12 cellular contexts compared by ENCODE assay signal in the genomic region with DNA sequence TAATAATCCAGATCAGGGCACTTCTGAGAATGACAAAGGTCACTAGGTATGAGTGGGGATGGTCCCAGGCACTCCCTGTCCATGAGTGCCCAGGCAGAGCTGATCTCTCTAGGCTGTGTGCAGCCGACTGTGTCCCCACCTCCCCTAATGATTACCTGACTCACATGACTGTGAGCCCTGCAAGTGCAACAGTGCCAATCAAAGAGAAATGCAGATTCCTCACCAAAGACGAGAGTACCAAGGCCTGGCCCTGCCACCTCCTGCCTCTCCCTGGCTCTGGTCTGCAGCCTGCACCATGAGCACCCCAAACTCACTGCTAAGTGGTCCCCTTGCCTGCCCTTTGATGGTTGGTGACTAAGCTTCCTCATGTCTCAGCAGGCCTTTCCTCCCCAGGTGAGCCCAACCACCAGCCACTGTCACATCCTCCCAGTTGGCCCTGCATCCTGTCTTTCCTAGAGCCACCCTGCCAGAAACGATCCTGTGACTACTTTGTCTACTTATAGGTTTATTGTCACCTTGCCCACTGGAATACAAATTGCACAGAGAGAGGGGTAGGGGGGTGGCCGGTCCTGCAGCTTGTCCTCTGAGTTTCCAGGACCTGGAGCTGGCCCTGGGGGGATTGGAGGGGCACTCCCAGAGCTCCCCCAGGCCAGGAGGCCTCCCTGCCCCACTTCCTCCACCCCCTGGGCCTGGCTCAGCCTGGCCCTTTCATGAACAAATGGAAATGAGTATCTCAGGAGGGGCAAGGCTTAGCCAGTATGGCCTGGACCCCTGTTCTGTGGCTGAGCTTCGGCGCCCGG. TPM values are rescaled to one million over a fixed set of nuclear protein-coding genes. Genes with fewer than 3 reads are reported as not detected.
A peak's percentile ranks its signal among the peaks of the same experiment; 100 is the strongest.
DNase-seq lines count a peak whose midpoint lies in the region; ATAC-seq, FAIRE-seq and TF ChIP-seq lines count a peak whose summit lies in the region.
"Had no signal": no experiment of that assay in that cellular context is flagged by ENCODE, and none has a peak within 500 bp of the region (broad histone marks: within the 10 kb centered on the region; RNA-seq: fewer than 3 reads in every experiment).

No MANE protein-coding gene starts in this region.

- no peak for FAIRE-seq in bronchial epithelial cell (lab: Jason Lieb, UNC)
- FAIRE-seq: H54 had no signal

- H3K4me1 Mint-ChIP-seq in natural killer cell treated with Interleukin-12 subunit alpha and Interleukin-12 subunit beta and Interleukin-15 and Interleukin-18, amount 100 ng/mL, for 72 hours (ENCODE audit: low read depth in 2 of 2): peaks cover 0 to 2% of the 10 kb centered on the region in 2 donors
- H3K4me1 Mint-ChIP-seq in natural killer cell: no peaks in the 10 kb centered on the region
- H3K4me1 Mint-ChIP-seq in activated CD4-positive, alpha-beta memory T cell treated with anti-CD3 and anti-CD28 coated beads for 36 hours (ENCODE audit: low read depth): peaks cover 24% of the 10 kb centered on the region
- peaks cover 35% of the 10 kb centered on the region for H3K4me1 Mint-ChIP-seq in stimulated activated naive CD8-positive, alpha-beta T cell treated with anti-CD3 and anti-CD28 coated beads, Interleukin-15, amount 100 ng/mL, for 72 hours

- POLR2A ChIA-PET in activated CD4-positive, alpha-beta memory T cell treated with anti-CD3 and anti-CD28 coated beads for 36 hours (lab: Charles Lee): no interaction called here

- peak; percentile 37 to 50 for ATAC-seq in natural killer cell treated with Interleukin-12 subunit alpha and Interleukin-12 subunit beta and Interleukin-15 and Interleukin-18, amount 100 ng/mL, for 72 hours
- ATAC-seq in natural killer cell: no peak
- ATAC-seq in stimulated activated naive CD8-positive, alpha-beta T cell treated with anti-CD3 and anti-CD28 coated beads, Interleukin-15, amount 100 ng/mL, for 72 hours: peak; percentile 94
- ATAC-seq in GM21619 (IDR thresholded peaks at IDR 0.05; ENCODE audit: unreplicated experiment): no peak

- H3K4me3 ChIP-seq in bronchial epithelial cell (ENCODE audit: low read depth, low read length): no peak overlapping the region

- no peaks in the 10 kb centered on the region for H3K9me3 Mint-ChIP-seq in natural killer cell treated with Interleukin-12 subunit alpha and Interleukin-12 subunit beta and Interleukin-15 and Interleukin-18, amount 100 ng/mL, for 72 hours
- H3K9me3 Mint-ChIP-seq in natural killer cell: no peaks in the 10 kb centered on the region
- H3K9me3 Mint-ChIP-seq in activated CD4-positive, alpha-beta memory T cell treated with anti-CD3 and anti-CD28 coated beads for 36 hours: peaks cover 3% of the 10 kb centered on the region
- peaks cover 4 to 5% of the 10 kb centered on the region in 2 donors for H3K9me3 Mint-ChIP-seq in stimulated activated naive CD8-positive, alpha-beta T cell treated with anti-CD3 and anti-CD28 coated beads, Interleukin-15, amount 100 ng/mL, for 72 hours

- H3K27ac Mint-ChIP-seq in natural killer cell treated with Interleukin-12 subunit alpha and Interleukin-12 subunit beta and Interleukin-15 and Interleukin-18, amount 100 ng/mL, for 72 hours: no peak overlapping the region
- no peak overlapping the region for H3K27ac Mint-ChIP-seq in natural killer cell
- peak overlapping the region; percentile 16 for H3K27ac Mint-ChIP-seq in activated CD4-positive, alpha-beta memory T cell treated with anti-CD3 and anti-CD28 coated beads for 36 hours
- H3K27ac Mint-ChIP-seq in stimulated activated naive CD8-positive, alpha-beta T cell treated with anti-CD3 and anti-CD28 coated beads, Interleukin-15, amount 100 ng/mL, for 72 hours: peak overlapping the region; percentile 30 to 89

- no peaks in the 10 kb centered on the region for H3K27me3 ChIP-seq in bronchial epithelial cell (ENCODE audit: control insufficient read depth, insufficient read depth, low read length)

- DNase-seq in natural killer cell treated with Interleukin-12 subunit alpha and Interleukin-12 subunit beta and Interleukin-15 and Interleukin-18, amount 100 ng/mL, for 72 hours (ENCODE audit: low spot score): no peak
- DNase-seq in natural killer cell (no peak), bronchial epithelial cell (ENCODE audit: low read depth) (peak; percentile 66), cerebellum (ENCODE audit: low spot score) (no peak), NCI-H2171 treated with DMSO at 0.1 percent for 48 hours (lab: John Stamatoyannopoulos, UW) (no peak)
- DNase-seq in activated CD4-positive, alpha-beta memory T cell treated with anti-CD3 and anti-CD28 coated beads for 36 hours: peak; percentile 73
- DNase-seq in stimulated activated naive CD8-positive, alpha-beta T cell treated with anti-CD3 and anti-CD28 coated beads, Interleukin-15, amount 100 ng/mL, for 72 hours: peak in 1 of 2 donors; percentile 54
- DNase-seq: left cardiac atrium had no signal

- no peak overlapping the region for H3K4me3 Mint-ChIP-seq in natural killer cell treated with Interleukin-12 subunit alpha and Interleukin-12 subunit beta and Interleukin-15 and Interleukin-18, amount 100 ng/mL, for 72 hours
- H3K4me3 Mint-ChIP-seq in natural killer cell: no peak overlapping the region
- peak overlapping the region; percentile 17 for H3K4me3 Mint-ChIP-seq in activated CD4-positive, alpha-beta memory T cell treated with anti-CD3 and anti-CD28 coated beads for 36 hours
- H3K4me3 Mint-ChIP-seq in stimulated activated naive CD8-positive, alpha-beta T cell treated with anti-CD3 and anti-CD28 coated beads, Interleukin-15, amount 100 ng/mL, for 72 hours: peak overlapping the region in 1 of 2 donors; percentile 46
- H3K4me3 Mint-ChIP-seq: IgD-negative memory B cell had no signal

- no peaks in the 10 kb centered on the region for H3K36me3 Mint-ChIP-seq in natural killer cell treated with Interleukin-12 subunit alpha and Interleukin-12 subunit beta and Interleukin-15 and Interleukin-18, amount 100 ng/mL, for 72 hours
- no peaks in the 10 kb centered on the region for H3K36me3 Mint-ChIP-seq in natural killer cell
- peaks cover 2% of the 10 kb centered on the region for H3K36me3 Mint-ChIP-seq in activated CD4-positive, alpha-beta memory T cell treated with anti-CD3 and anti-CD28 coated beads for 36 hours

- TF ChIP-seq CTCF in natural killer cell (IDR thresholded peaks at IDR 0.05): no peak
- no peak for TF ChIP-seq CTCF in bronchial epithelial cell (IDR thresholded peaks at IDR 0.05; ENCODE audit: insufficient read depth, low read length, severe bottlenecking)

- peaks cover 14 to 19% of the 10 kb centered on the region in 2 donors for H3K27me3 Mint-ChIP-seq in natural killer cell treated with Interleukin-12 subunit alpha and Interleukin-12 subunit beta and Interleukin-15 and Interleukin-18, amount 100 ng/mL, for 72 hours
- H3K27me3 Mint-ChIP-seq in natural killer cell (ENCODE audit: low read depth in 2 of 2): peaks cover 0 to 3% of the 10 kb centered on the region in 2 donors
- no peaks in the 10 kb centered on the region for H3K27me3 Mint-ChIP-seq in activated CD4-positive, alpha-beta memory T cell treated with anti-CD3 and anti-CD28 coated beads for 36 hours
- H3K27me3 Mint-ChIP-seq in stimulated activated naive CD8-positive, alpha-beta T cell treated with anti-CD3 and anti-CD28 coated beads, Interleukin-15, amount 100 ng/mL, for 72 hours: no peaks in the 10 kb centered on the region

- CTCF ChIA-PET in activated CD4-positive, alpha-beta memory T cell treated with anti-CD3 and anti-CD28 coated beads for 36 hours (lab: Charles Lee): interaction anchor here (1.1 kb wide), 1 partner anchor 34 kb away, joined by 3 read pairs; no protein-coding TSS in a partner anchor

- no peaks in the 10 kb centered on the region for H3K36me3 ChIP-seq in bronchial epithelial cell (ENCODE audit: control insufficient read depth, insufficient read depth, low read length)

- intact Hi-C loops in natural killer cell (cut with micrococcal nuclease): no loop called here
- intact Hi-C loops in activated CD4-positive, alpha-beta memory T cell treated with anti-CD3 and anti-CD28 coated beads for 36 hours (cut with micrococcal nuclease): no loop called here

RNA-seq across cellular contexts. Expression of a gene that starts 22.4 kb away (rescaled TPM):
- total RNA-seq in natural killer cell treated with Interleukin-12 subunit alpha and Interleukin-12 subunit beta and Interleukin-15 and Interleukin-18, amount 100 ng/mL, for 72 hours: not detected
- not detected for total RNA-seq in natural killer cell
- under 1 TPM; 0.50 to 0.56 TPM for total RNA-seq in activated CD4-positive, alpha-beta memory T cell treated with anti-CD3 and anti-CD28 coated beads for 36 hours
- not detected in 2 replicates for total RNA-seq in bronchial epithelial cell
- 13.6 TPM for total RNA-seq in cerebellum

RNA-seq across cellular contexts. Expression of a gene that starts 44.7 kb away (rescaled TPM):
- total RNA-seq in natural killer cell treated with Interleukin-12 subunit alpha and Interleukin-12 subunit beta and Interleukin-15 and Interleukin-18, amount 100 ng/mL, for 72 hours: not detected
- total RNA-seq in natural killer cell (not detected), bronchial epithelial cell (not detected in 2 replicates), cerebellum (not detected)
- not detected for total RNA-seq in activated CD4-positive, alpha-beta memory T cell treated with anti-CD3 and anti-CD28 coated beads for 36 hours
- total RNA-seq: left cardiac atrium, subcutaneous adipose tissue had no signal

Comparison
In these comparisons a context has a peak if more than half of its experiments do, and no peak if none do; other contexts are left out.
1. ATAC-seq: peak in natural killer cell treated with Interleukin-12 subunit alpha and Interleukin-12 subunit beta and Interleukin-15 and Interleukin-18, amount 100 ng/mL, for 72 hours (2 of 2) and stimulated activated naive CD8-positive, alpha-beta T cell treated with anti-CD3 and anti-CD28 coated beads, Interleukin-15, amount 100 ng/mL, for 72 hours (single experiment); none in natural killer cell (0 of 3) and GM21619 (single experiment).
2. DNase-seq: peak in activated CD4-positive, alpha-beta memory T cell treated with anti-CD3 and anti-CD28 coated beads for 36 hours (single experiment) and bronchial epithelial cell (single experiment); none in natural killer cell treated with Interleukin-12 subunit alpha and Interleukin-12 subunit beta and Interleukin-15 and Interleukin-18, amount 100 ng/mL, for 72 hours (single experiment), natural killer cell (single experiment), cerebellum (single experiment) and NCI-H2171 treated with DMSO at 0.1 percent for 48 hours (single experiment).
3. H3K27ac Mint-ChIP-seq: peak in activated CD4-positive, alpha-beta memory T cell treated with anti-CD3 and anti-CD28 coated beads for 36 hours (single experiment) and stimulated activated naive CD8-positive, alpha-beta T cell treated with anti-CD3 and anti-CD28 coated beads, Interleukin-15, amount 100 ng/mL, for 72 hours (2 of 2); none in natural killer cell treated with Interleukin-12 subunit alpha and Interleukin-12 subunit beta and Interleukin-15 and Interleukin-18, amount 100 ng/mL, for 72 hours (0 of 2) and natural killer cell (0 of 2).